ENCODE assay signal across 8 cellular contexts in genomic region chr1:44775078-44775929, GRCh38. TPM values are rescaled to one million over a fixed set of nuclear protein-coding genes. Genes with fewer than 3 reads are reported as not detected.
A peak's percentile ranks its signal among the peaks of the same experiment; 100 is the strongest.
DNase-seq lines count a peak whose midpoint lies in the region; ATAC-seq and TF ChIP-seq lines count a peak whose summit lies in the region.

Gene RPS8 (plus strand): TSS chr1:44775540. CDS start chr1:44775597, 57 bp downstream.

- peak within 1 kb of the TSS; percentile 87 for H2BK5ac ChIP-seq in IMR-90 (ENCODE audit: low read depth, low read length, poor library complexity, severe bottlenecking)

- peak within 1 kb of the TSS; percentile 95 for H2AK5ac ChIP-seq in IMR-90 (ENCODE audit: low read depth, low read length)

- peaks cover 34% of the 10 kb centered on the region for H3K36me3 ChIP-seq in IMR-90 (ENCODE audit: control insufficient read depth, insufficient read depth, low read length)
- peaks cover 48% of the 10 kb centered on the region for H3K36me3 ChIP-seq in OCI-LY7 (ENCODE audit: insufficient read depth, low read length)

- TF ChIP-seq RAD21 in IMR-90 (IDR thresholded peaks at IDR 0.05; ENCODE audit: low read length): no peak

- peak within 1 kb of the TSS; percentile 93 for H3K23ac ChIP-seq in IMR-90 (ENCODE audit: low read depth, low read length)

- dilution Hi-C loops in IMR-90 (cut with HindIII; ENCODE audit: low sequenced_read_pairs, unreplicated experiment): no loop called here

- H3K9me2 ChIP-seq in OCI-LY7 (ENCODE audit: insufficient read depth, low read length): no peaks in the 10 kb centered on the region

- WGBS in IMR-90 (ENCODE audit: extremely low coverage in 2 of 2, insufficient read length in 1 of 2), 2 experiments: 0% methylated on average over 47 of the region's 65 CpGs; no CpG with 5 or more reads in 1 of the 2 experiments

- intact Hi-C loops in IMR-90 (cut with micrococcal nuclease): loop anchor here (2.0 kb wide), 1 partner anchor 37 kb away; the partner anchor contains the start of gene KIF2C
- intact Hi-C loops in OCI-LY7 (cut with micrococcal nuclease; ENCODE audit: unreplicated experiment): loop anchor here (2.0 kb wide), 2 partner anchors 37 to 45 kb away; partner anchors contain the start of genes KIF2C and RNU5D-1

- peak within 1 kb of the TSS; percentile 49 for H3K18ac ChIP-seq in IMR-90 (ENCODE audit: low read depth, low read length)

- BruUV-seq in IMR-90 (replicated peaks; lab: Mats Ljungman, UMichigan) (TSS peak; percentile 93), OCI-LY7 (replicated peaks; lab: Mats Ljungman, UMichigan) (TSS peak; percentile 97)

- H2AK9ac ChIP-seq in IMR-90 (replicated peaks; ENCODE audit: low read depth, low read length, poor library complexity): peak within 1 kb of the TSS; percentile 99

- no peak within 1 kb of the TSS for H2BK20ac ChIP-seq in IMR-90 (ENCODE audit: low read depth, low read length)

- H2AFZ ChIP-seq in IMR-90 (replicated peaks; ENCODE audit: low read length, poor library complexity) (peak within 1 kb of the TSS; percentile 96), OCI-LY7 (ENCODE audit: low read length) (peak within 1 kb of the TSS; percentile 47; the same call in 1 of the 2 replicates)

- H3K79me2 ChIP-seq in OCI-LY7 (ENCODE audit: insufficient read depth, low read depth, low read length): peaks cover 54% of the 10 kb centered on the region

- H3K4me2 ChIP-seq in IMR-90 (ENCODE audit: low read depth, low read length): peak within 1 kb of the TSS; percentile 98
- H3K4me2 ChIP-seq in OCI-LY7 (ENCODE audit: low read length): peak within 1 kb of the TSS; percentile 93

- H3K4me3 ChIP-seq in IMR-90 (ENCODE audit: insufficient read depth, low read depth, low read length): peak within 1 kb of the TSS; percentile 78
- H3K4me3 ChIP-seq in OCI-LY7 (ENCODE audit: low read depth, low read length, poor library complexity, severe bottlenecking): peak within 1 kb of the TSS; percentile 99
- peak within 1 kb of the TSS; percentile 89 for H3K4me3 ChIP-seq in epithelial cell of proximal tubule (ENCODE audit: low read depth, low read length)

- H3K9me3 ChIP-seq in IMR-90 (ENCODE audit: control insufficient read depth, insufficient read depth, low read length) (no peaks in the 10 kb centered on the region), OCI-LY7 (ENCODE audit: low read length) (no peaks in the 10 kb centered on the region)

- H3K56ac ChIP-seq in IMR-90 (ENCODE audit: extremely low read depth, insufficient read depth, low read length): peak within 1 kb of the TSS; percentile 82

- H4K20me1 ChIP-seq in IMR-90 (ENCODE audit: insufficient read depth, low read length) (peaks cover 41% of the 10 kb centered on the region), OCI-LY7 (ENCODE audit: insufficient read depth, low read length) (peaks cover 10% of the 10 kb centered on the region)

- peak within 1 kb of the TSS; percentile 91 for H3K27ac ChIP-seq in IMR-90 (ENCODE audit: insufficient read depth, low read length)
- H3K27ac ChIP-seq in OCI-LY7 (ENCODE audit: low read depth, low read length, poor library complexity, severe bottlenecking): peak within 1 kb of the TSS; percentile 68

- H2BK120ac ChIP-seq in IMR-90 (ENCODE audit: low read depth, low read length): peak within 1 kb of the TSS; percentile 46; the same call in 1 of the 2 replicates

- TF ChIP-seq POLR2A in IMR-90 (IDR thresholded peaks at IDR 0.05; ENCODE audit: low read depth, low read length): peak; percentile 99

- peak within 1 kb of the TSS; percentile 97 for H3K4ac ChIP-seq in IMR-90 (ENCODE audit: low read depth, low read length)

- H3K9me1 ChIP-seq in IMR-90 (ENCODE audit: insufficient read depth, low read length): peaks cover 12% of the 10 kb centered on the region

- H3K14ac ChIP-seq in IMR-90 (replicated peaks; ENCODE audit: low read depth, low read length): peak within 1 kb of the TSS; percentile 98

- no peaks in the 10 kb centered on the region for H3K27me3 ChIP-seq in IMR-90 (ENCODE audit: control insufficient read depth, insufficient read depth, low read length)

- H2BK15ac ChIP-seq in IMR-90 (ENCODE audit: low read depth, low read length): no peak within 1 kb of the TSS

- DNase-seq in DMS114 treated with DMSO at 0.1 percent for 48 hours (lab: John Stamatoyannopoulos, UW; ENCODE audit: unreplicated experiment) (peak; percentile 94), IMR-90 (peak; percentile 93), OCI-LY7 (ENCODE audit: low spot score) (peak; percentile 95), activated T-cell treated with anti-CD3 and anti-CD28 coated beads for 4 hours (peak; percentile 89), epithelial cell of proximal tubule (ENCODE audit: low read depth) (peak; percentile 53), mucosa of gallbladder (ENCODE audit: low spot score) (peak; percentile 94)
- peak; percentile 82 for DNase-seq in stimulated activated CD8-positive, alpha-beta memory T cell treated with anti-CD3 and anti-CD28 coated beads, Interleukin-4, amount 100 ng/mL, for 24 hours (ENCODE audit: low read depth)

- POLR2A ChIA-PET in IMR-90 (lab: Charles Lee; ENCODE audit: unreplicated experiment) (interaction anchor here (0.5 to 1.1 kb wide), 6 partner anchors 9 to 745 kb away, joined by 3 to 5 read pairs (median 4); partner anchors contain the start of genes PLK3 and UROD), OCI-LY7 (lab: Charles Lee) (interaction anchor here (0.5 to 4.4 kb wide), 20 partner anchors 8 to 565 kb away, joined by 3 to 33 read pairs (median 4); partner anchors contain the start of genes MUTYH, RNU5D-1 and TOE1)

- H3K4me1 ChIP-seq in IMR-90 (ENCODE audit: control insufficient read depth, insufficient read depth, low read length): peaks cover 12% of the 10 kb centered on the region
- H3K4me1 ChIP-seq in OCI-LY7 (ENCODE audit: insufficient read depth, low read length, poor library complexity, severe bottlenecking): peaks cover 32% of the 10 kb centered on the region

- peak within 1 kb of the TSS; percentile 82 for H4K91ac ChIP-seq in IMR-90 (ENCODE audit: insufficient read depth, low read depth, low read length)

- peak within 1 kb of the TSS; percentile 92 to 99 for H4K8ac ChIP-seq in IMR-90 (ENCODE audit: low read depth in 2 of 2, low read length in 2 of 2)

- H3K9ac ChIP-seq in IMR-90 (ENCODE audit: low read depth, low read length): peak within 1 kb of the TSS; percentile 98

- peak within 1 kb of the TSS; percentile 97 for H4K5ac ChIP-seq in IMR-90 (ENCODE audit: low read depth, low read length)

- CTCF ChIA-PET in IMR-90 (lab: Yijun Ruan, JAX): interaction anchor here (0.6 to 1.2 kb wide), 3 partner anchors 25 to 1139 kb away, joined by 3 to 4 read pairs (median 3); partner anchors contain the start of gene PLK3
- CTCF ChIA-PET in OCI-LY7 (lab: Charles Lee; ENCODE audit: unreplicated experiment): interaction anchor here (0.5 to 1.0 kb wide), 4 partner anchors 10 to 236 kb away, joined by 3 to 4 read pairs (median 3); partner anchors contain the start of genes BEST4 and HECTD3

- TF ChIP-seq CTCF in IMR-90 (conservative IDR thresholded peaks at IDR 0.05; ENCODE audit: low read depth, low read length) (no peak), OCI-LY7 (conservative IDR thresholded peaks at IDR 0.05; ENCODE audit: low read length) (no peak), epithelial cell of proximal tubule (conservative IDR thresholded peaks at IDR 0.05; ENCODE audit: low read depth, low read length) (no peak)

- in situ Hi-C loops in IMR-90 (cut with MboI; ENCODE audit: low sequenced_read_pairs): no loop called here

- ATAC-seq in GM21528 (IDR thresholded peaks at IDR 0.05; ENCODE audit: low FRiP score, unreplicated experiment) (peak; percentile 76), IMR-90 (ENCODE audit: low read depth) (peak; percentile 87)

- peaks cover 17 to 55% of the 10 kb centered on the region in 2 experiments for H3K79me1 ChIP-seq in IMR-90 (ENCODE audit: low read depth in 1 of 2, low read length in 2 of 2)

TF ChIP-seq in IMR-90, 13 proteins besides CTCF, POLR2A, EP300 and RAD21 (continues in another document):
- no peak for TF ChIP-seq RFX5 (IDR thresholded peaks at IDR 0.05; ENCODE audit: low read depth, low read length)
- TF ChIP-seq NFE2L2 (IDR thresholded peaks at IDR 0.05; ENCODE audit: low read depth, low read length): peak; percentile 26; the same call in 1 of the 2 replicates
- TF ChIP-seq CEBPB (IDR thresholded peaks at IDR 0.05; ENCODE audit: low read depth, low read length): no peak
- no peak for TF ChIP-seq SMC3 (IDR thresholded peaks at IDR 0.05; ENCODE audit: low read depth, low read length)
- peak; percentile 11; the same call in 1 of the 2 replicates for TF ChIP-seq MAFK (IDR thresholded peaks at IDR 0.05; ENCODE audit: low read depth, low read length)
- no peak for TF ChIP-seq FOS (IDR thresholded peaks at IDR 0.05; ENCODE audit: low read depth, low read length)
- no peak for TF ChIP-seq ELK1 (IDR thresholded peaks at IDR 0.05; ENCODE audit: borderline replicate concordance, low read depth, low read length)
- 0 out of 2 replicates have a peak, but pooled peaks have one; percentile 47 for TF ChIP-seq USF2 (IDR thresholded peaks at IDR 0.05; ENCODE audit: low read depth, low read length)
- TF ChIP-seq MAZ (IDR thresholded peaks at IDR 0.05; ENCODE audit: borderline replicate concordance, low read depth, low read length): peak; percentile 45; the same call in 1 of the 2 replicates
- TF ChIP-seq BHLHE40 (IDR thresholded peaks at IDR 0.05; ENCODE audit: low read depth, low read length): peak; percentile 36; the same call in 1 of the 2 replicates

RNA-seq across cellular contexts. Expression of gene RPS8, which starts in this region (rescaled TPM):
- 1,837 and 2,171 TPM in 2 replicates for total RNA-seq in IMR-90 (2012; rRNA removed)
- 2,128 and 2,255 TPM in 2 replicates for polyA plus RNA-seq in IMR-90 (2012; rRNA removed)
- 2,467 and 3,082 TPM in 2 replicates for polyA plus RNA-seq in IMR-90 (2012; cell fraction: cytosol; rRNA removed)
- polyA plus RNA-seq in IMR-90 (2012; cell fraction: nucleus; rRNA removed; ENCODE audit: low replicate concordance): 595 and 1,006 TPM in 2 replicates
- total RNA-seq in OCI-LY7 (2014; rRNA removed; shearing (Covaris generic)): 4,149 and 4,355 TPM in 2 replicates
- total RNA-seq in OCI-LY7 (2022): 2,707 and 2,775 TPM in 2 replicates
- total RNA-seq in epithelial cell of proximal tubule: 2,248 and 2,814 TPM in 2 replicates
- total RNA-seq in mucosa of gallbladder: 1,176 TPM

Comparison
In these comparisons a context has a peak if more than half of its experiments do, and no peak if none do; other contexts are left out.
1. Peak in every context shown above with its lines: DNase-seq, ATAC-seq, H3K4me3 ChIP-seq and H3K27ac ChIP-seq.